Comparison of ENCODE assay signal across 1 cellular context in the genomic region with DNA sequence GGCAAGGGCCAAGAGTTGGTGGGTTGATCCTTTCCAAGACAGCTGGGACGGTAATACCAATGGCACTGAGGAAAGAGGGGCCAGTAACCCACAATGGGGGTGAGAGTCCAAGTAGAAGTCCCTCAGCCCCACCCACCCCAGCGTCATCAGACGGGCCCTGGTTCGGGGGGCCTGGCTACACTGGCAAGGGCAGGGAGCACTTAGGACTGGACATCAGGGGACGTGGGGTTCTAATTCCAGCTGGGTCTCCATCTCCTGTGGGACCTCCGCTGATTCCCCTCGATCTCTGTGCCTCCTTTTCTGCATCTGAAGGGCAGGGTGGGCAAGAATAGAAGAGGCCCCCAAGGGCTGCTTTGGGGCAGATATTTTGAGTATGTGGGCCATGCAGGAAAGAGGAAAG.
TF ChIP-seq lines count a peak whose summit lies in the region.

No MANE protein-coding gene starts in this region.

TF ChIP-seq in H1, 55 proteins besides CTCF, POLR2A, EP300 and RAD21 (continued from another document):
- TF ChIP-seq, protein P1, sequence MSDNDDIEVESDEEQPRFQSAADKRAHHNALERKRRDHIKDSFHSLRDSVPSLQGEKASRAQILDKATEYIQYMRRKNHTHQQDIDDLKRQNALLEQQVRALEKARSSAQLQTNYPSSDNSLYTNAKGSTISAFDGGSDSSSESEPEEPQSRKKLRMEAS (IDR thresholded peaks at IDR 0.05), result no peak
- TF ChIP-seq SIN3A (conservative IDR thresholded peaks at IDR 0.05 in 1 of 2, IDR thresholded peaks at IDR 0.05 in 1 of 2; ENCODE audit: low read depth in 1 of 2, low read length in 2 of 2) (no peak), RFX5 (IDR thresholded peaks at IDR 0.05; ENCODE audit: borderline replicate concordance, low read depth, low read length) (no peak), JUN (IDR thresholded peaks at IDR 0.05; ENCODE audit: low read depth, low read length) (no peak), SIRT6 (IDR thresholded peaks at IDR 0.05; ENCODE audit: low read length) (no peak), CBX8 (IDR thresholded peaks at IDR 0.05; ENCODE audit: borderline replicate concordance, low read depth, low read length) (no peak), CHD1 (IDR thresholded peaks at IDR 0.05; ENCODE audit: low read depth, low read length) (no peak), ZNF274 (IDR thresholded peaks at IDR 0.05; ENCODE audit: borderline replicate concordance, extremely low read depth, low read length) (no peak), SRF (IDR thresholded peaks at IDR 0.05; ENCODE audit: low read depth, low read length) (no peak), KDM5A (IDR thresholded peaks at IDR 0.05; ENCODE audit: low read length) (no peak), CTBP2 (IDR thresholded peaks at IDR 0.05; ENCODE audit: borderline replicate concordance, insufficient read depth, insufficient read length, low read length) (no peak), FOSL1 (IDR thresholded peaks at IDR 0.05; ENCODE audit: insufficient read depth, low read depth, low read length) (no peak), JUND (IDR thresholded peaks at IDR 0.05; ENCODE audit: low read length) (no peak), CHD2 (IDR thresholded peaks at IDR 0.05; ENCODE audit: low read length) (no peak)
- TF ChIP-seq, protein P2, sequence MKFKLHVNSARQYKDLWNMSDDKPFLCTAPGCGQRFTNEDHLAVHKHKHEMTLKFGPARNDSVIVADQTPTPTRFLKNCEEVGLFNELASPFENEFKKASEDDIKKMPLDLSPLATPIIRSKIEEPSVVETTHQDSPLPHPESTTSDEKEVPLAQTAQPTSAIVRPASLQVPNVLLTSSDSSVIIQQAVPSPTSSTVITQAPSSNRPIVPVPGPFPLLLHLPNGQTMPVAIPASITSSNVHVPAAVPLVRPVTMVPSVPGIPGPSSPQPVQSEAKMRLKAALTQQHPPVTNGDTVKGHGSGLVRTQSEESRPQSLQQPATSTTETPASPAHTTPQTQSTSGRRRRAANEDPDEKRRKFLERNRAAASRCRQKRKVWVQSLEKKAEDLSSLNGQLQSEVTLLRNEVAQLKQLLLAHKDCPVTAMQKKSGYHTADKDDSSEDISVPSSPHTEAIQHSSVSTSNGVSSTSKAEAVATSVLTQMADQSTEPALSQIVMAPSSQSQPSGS (IDR thresholded peaks at IDR 0.05; ENCODE audit: low read length), result no peak
- TF ChIP-seq, protein P3, sequence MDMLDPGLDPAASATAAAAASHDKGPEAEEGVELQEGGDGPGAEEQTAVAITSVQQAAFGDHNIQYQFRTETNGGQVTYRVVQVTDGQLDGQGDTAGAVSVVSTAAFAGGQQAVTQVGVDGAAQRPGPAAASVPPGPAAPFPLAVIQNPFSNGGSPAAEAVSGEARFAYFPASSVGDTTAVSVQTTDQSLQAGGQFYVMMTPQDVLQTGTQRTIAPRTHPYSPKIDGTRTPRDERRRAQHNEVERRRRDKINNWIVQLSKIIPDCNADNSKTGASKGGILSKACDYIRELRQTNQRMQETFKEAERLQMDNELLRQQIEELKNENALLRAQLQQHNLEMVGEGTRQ (IDR thresholded peaks at IDR 0.05; ENCODE audit: low read length), result no peak
